Comparison of ENCODE assay signal across 12 cellular contexts in genomic region chr1:90725961-90726715, GRCh38. TPM values are rescaled to one million over a fixed set of nuclear protein-coding genes. Genes with fewer than 3 reads are reported as not detected.
DNase-seq lines count a peak whose midpoint lies in the region; ATAC-seq and TF ChIP-seq lines count a peak whose summit lies in the region.
"Had no signal": no experiment of that assay in that cellular context is flagged by ENCODE, and none has a peak within 500 bp of the region (broad histone marks: within the 10 kb centered on the region; RNA-seq: fewer than 3 reads in every experiment).

No MANE protein-coding gene starts in this region.

- peaks cover 20% of the 10 kb centered on the region for H3K36me3 Mint-ChIP-seq in activated naive CD4-positive, alpha-beta T cell treated with anti-CD3 and anti-CD28 coated beads, Interleukin-2, amount 10 ng/mL, durations not matched to agents 7 days and 5 days
- peaks cover 34% of the 10 kb centered on the region for H3K36me3 Mint-ChIP-seq in central memory CD8-positive, alpha-beta T cell (ENCODE audit: insufficient read depth)

- CTCF ChIA-PET in activated naive CD4-positive, alpha-beta T cell treated with anti-CD3 and anti-CD28 coated beads, Interleukin-2, amount 10 ng/mL, durations not matched to agents 7 days and 5 days (lab: Charles Lee) = interaction anchor here (0.9 to 1.1 kb wide), 2 partner anchors 402 to 440 kb away, joined by 3 to 5 read pairs; no protein-coding TSS in a partner anchor

- no peaks in the 10 kb centered on the region for H3K79me2 ChIP-seq in mesendoderm (ENCODE audit: control insufficient read depth, insufficient read depth, low read length)

- H2BK120ac ChIP-seq in mesendoderm (ENCODE audit: low read depth, low read length) = no peak overlapping the region

- DNase-seq in activated naive CD4-positive, alpha-beta T cell treated with anti-CD3 and anti-CD28 coated beads, Interleukin-2, amount 10 ng/mL, durations not matched to agents 7 days and 5 days = no peak
- no peak for DNase-seq in activated naive CD4-positive, alpha-beta T cell treated with Interleukin-2 at 50 U/mL for 16 hours
- no peak for DNase-seq in central memory CD8-positive, alpha-beta T cell (ENCODE audit: low spot score in 2 of 2)
- DNase-seq in mesendoderm = peak; percentile 60
- no peak for DNase-seq in suprapubic skin (ENCODE audit: low spot score in 2 of 2)
- DNase-seq in NCI-H526 (lab: John Stamatoyannopoulos, UW) = no peak
- DNase-seq: effector CD4-positive, alpha-beta T cell; NCI-H1930 had no signal

- no peak overlapping the region for H3K4me3 ChIP-seq in mesendoderm (ENCODE audit: low read length)
- peak overlapping the region; percentile 35 for H3K4me3 ChIP-seq in suprapubic skin

- H3K4me1 ChIP-seq in mesendoderm (ENCODE audit: control insufficient read depth, low read depth, low read length) (peaks cover 7% of the 10 kb centered on the region), suprapubic skin (peaks cover 62% of the 10 kb centered on the region)

- H3K9me3 Mint-ChIP-seq in activated naive CD4-positive, alpha-beta T cell treated with anti-CD3 and anti-CD28 coated beads, Interleukin-2, amount 10 ng/mL, durations not matched to agents 7 days and 5 days = peaks cover 6% of the 10 kb centered on the region
- H3K9me3 Mint-ChIP-seq in central memory CD8-positive, alpha-beta T cell = peaks cover 5% of the 10 kb centered on the region

- peak overlapping the region; percentile 39 for H3K56ac ChIP-seq in mesendoderm (ENCODE audit: low read length)

- H4K5ac ChIP-seq in mesendoderm (ENCODE audit: low read length) = no peak overlapping the region

- no peak for TF ChIP-seq POLR2A in suprapubic skin (IDR thresholded peaks at IDR 0.05)

- H3K9me3 ChIP-seq in suprapubic skin = no peaks in the 10 kb centered on the region

- peak overlapping the region; percentile 73 for H3K4me2 ChIP-seq in mesendoderm (ENCODE audit: low read length)

- H2BK5ac ChIP-seq in mesendoderm (ENCODE audit: low read length) = no peak overlapping the region

- H3K79me1 ChIP-seq in mesendoderm (ENCODE audit: low read length) = no peaks in the 10 kb centered on the region

- H3K27me3 ChIP-seq in mesendoderm (ENCODE audit: insufficient read depth, low read length, poor library complexity) (peaks cover 68% of the 10 kb centered on the region), suprapubic skin (peaks cover 100% of the 10 kb centered on the region)

- H3K27ac ChIP-seq in mesendoderm (ENCODE audit: low read depth, low read length) (no peak overlapping the region), suprapubic skin (no peak overlapping the region)
- H3K27ac ChIP-seq: BLaER1 treated with 17β-estradiol and CSF1 and Interleukin-3, amounts not matched to agents 10 nM and 100 nM had no signal

- H3K23ac ChIP-seq in mesendoderm (ENCODE audit: low read length) = no peak overlapping the region

- H3K4ac ChIP-seq in mesendoderm (ENCODE audit: low read depth, low read length) = no peak overlapping the region

- peaks cover 48% of the 10 kb centered on the region for H3K4me1 Mint-ChIP-seq in activated naive CD4-positive, alpha-beta T cell treated with anti-CD3 and anti-CD28 coated beads, Interleukin-2, amount 10 ng/mL, durations not matched to agents 7 days and 5 days
- peaks cover 64% of the 10 kb centered on the region for H3K4me1 Mint-ChIP-seq in central memory CD8-positive, alpha-beta T cell

- H3K27ac Mint-ChIP-seq in activated naive CD4-positive, alpha-beta T cell treated with anti-CD3 and anti-CD28 coated beads, Interleukin-2, amount 10 ng/mL, durations not matched to agents 7 days and 5 days = peak overlapping the region; percentile 76
- H3K27ac Mint-ChIP-seq in central memory CD8-positive, alpha-beta T cell (ENCODE audit: low read depth) = peak overlapping the region; percentile 26

- H4K8ac ChIP-seq in mesendoderm (ENCODE audit: low read depth, low read length) = no peak overlapping the region

- H3K36me3 ChIP-seq in mesendoderm (ENCODE audit: control insufficient read depth, insufficient read depth, low read length) (no peaks in the 10 kb centered on the region), suprapubic skin (no peaks in the 10 kb centered on the region)
- H3K36me3 ChIP-seq: BLaER1 treated with 17β-estradiol and CSF1 and Interleukin-3, amounts not matched to agents 10 nM and 100 nM had no signal

- no peak overlapping the region for H2BK15ac ChIP-seq in mesendoderm (replicated peaks; ENCODE audit: low read depth)

- H3K9ac ChIP-seq in mesendoderm (ENCODE audit: low read length) = peak overlapping the region; percentile 41
- H3K9ac ChIP-seq: BLaER1 treated with 17β-estradiol and CSF1 and Interleukin-3, amounts not matched to agents 10 nM and 100 nM had no signal

- WGBS in mesendoderm (ENCODE audit: extremely low coverage, insufficient coverage, low lambda C conversion rate) = no CpG with 5 or more reads among the region's 35 CpGs
- WGBS in suprapubic skin = 5% methylated on average over 35 of the region's 35 CpGs

- ATAC-seq in central memory CD8-positive, alpha-beta T cell (replicated peaks; ENCODE audit: extremely low read depth, poor library complexity, severe bottlenecking) = no peak
- ATAC-seq in HG02938 (IDR thresholded peaks at IDR 0.05; ENCODE audit: unreplicated experiment) (no peak), HG02678 (IDR thresholded peaks at IDR 0.05; ENCODE audit: unreplicated experiment) (no peak)

- H2AK5ac ChIP-seq in mesendoderm (ENCODE audit: low read length) = no peak overlapping the region

- H3K18ac ChIP-seq in mesendoderm (ENCODE audit: low read length) = no peak overlapping the region

- TF ChIP-seq CTCF in suprapubic skin (IDR thresholded peaks at IDR 0.05) = no peak

- no peak for TF ChIP-seq EP300 in suprapubic skin (IDR thresholded peaks at IDR 0.05)

- peaks cover 99% of the 10 kb centered on the region for H3K27me3 Mint-ChIP-seq in activated naive CD4-positive, alpha-beta T cell treated with anti-CD3 and anti-CD28 coated beads, Interleukin-2, amount 10 ng/mL, durations not matched to agents 7 days and 5 days
- peaks cover 100% of the 10 kb centered on the region for H3K27me3 Mint-ChIP-seq in central memory CD8-positive, alpha-beta T cell

- peak overlapping the region; percentile 59 for H3K4me3 Mint-ChIP-seq in activated naive CD4-positive, alpha-beta T cell treated with anti-CD3 and anti-CD28 coated beads, Interleukin-2, amount 10 ng/mL, durations not matched to agents 7 days and 5 days
- peak overlapping the region; percentile 61 for H3K4me3 Mint-ChIP-seq in central memory CD8-positive, alpha-beta T cell

RNA-seq across cellular contexts. Expression of gene BARHL2, which starts 9.0 kb away (rescaled TPM):
- 0.01 TPM for polyA plus RNA-seq in mesendoderm (2013, experiment 1 of 2)
- 0.06 TPM for polyA plus RNA-seq in mesendoderm (2013, experiment 2 of 2)
- not detected for total RNA-seq in suprapubic skin
- total RNA-seq: lung microvascular endothelial cell had no signal
